ENCODE assay signal across 21 cellular contexts in genomic region chr5:133933169-133933509, GRCh38. TPM values are rescaled to one million over a fixed set of nuclear protein-coding genes. Genes with fewer than 3 reads are reported as not detected.
DNase-seq lines count a peak whose midpoint lies in the region; ATAC-seq and TF ChIP-seq lines count a peak whose summit lies in the region.
"Had no signal": no experiment of that assay in that cellular context is flagged by ENCODE, and none has a peak within 500 bp of the region (broad histone marks: within the 10 kb centered on the region; RNA-seq: fewer than 3 reads in every experiment).

No MANE protein-coding gene starts in this region.

- TF ChIP-seq CTCF in ascending aorta (IDR thresholded peaks at IDR 0.05) (no peak), nephron (IDR thresholded peaks at IDR 0.05; ENCODE audit: unreplicated experiment in 3 of 3) (no peak), psoas muscle (IDR thresholded peaks at IDR 0.05) (no peak)

- peaks cover 63 to 71% (median 71%) of the 10 kb centered on the region in 3 donors for H3K4me1 Mint-ChIP-seq in IgD-negative memory B cell
- H3K4me1 Mint-ChIP-seq in nephron: peaks cover 44% of the 10 kb centered on the region

- H3K27me3 ChIP-seq in BLaER1 treated with 17β-estradiol and CSF1 and Interleukin-3, amounts not matched to agents 10 nM and 100 nM: peaks cover 0 to 11% (median 0%) of the 10 kb centered on the region in 11 experiments; a peak in 3 of 22 replicates
- H3K27me3 ChIP-seq in ascending aorta (no peaks in the 10 kb centered on the region), psoas muscle (ENCODE audit: insufficient read depth in 3 of 3, low read length in 2 of 3) (no peaks in the 10 kb centered on the region)
- H3K27me3 ChIP-seq: heart right ventricle, suprapubic skin had no signal

- no peak for ATAC-seq in psoas muscle
- ATAC-seq in HG03521 (IDR thresholded peaks at IDR 0.05; ENCODE audit: unreplicated experiment): no peak

- peak overlapping the region; percentile 74 to 98 (median 91) for H3K4me2 ChIP-seq in BLaER1 treated with 17β-estradiol and CSF1 and Interleukin-3, amounts not matched to agents 10 nM and 100 nM

- peaks cover 81 to 100% (median 100%) of the 10 kb centered on the region in 10 experiments for H3K4me1 ChIP-seq in BLaER1 treated with 17β-estradiol and CSF1 and Interleukin-3, amounts not matched to agents 10 nM and 100 nM
- peaks cover 4 to 25% of the 10 kb centered on the region in 2 donors for H3K4me1 ChIP-seq in ascending aorta
- H3K4me1 ChIP-seq in psoas muscle: no peaks in the 10 kb centered on the region
- H3K4me1 ChIP-seq: HAP-1, prostate gland had no signal

- H3K36me3 Mint-ChIP-seq in IgD-negative memory B cell: no peaks in the 10 kb centered on the region
- H3K36me3 Mint-ChIP-seq in nephron (ENCODE audit: low read depth): no peaks in the 10 kb centered on the region

- intact Hi-C loops in ascending aorta (cut with DNase I) (no loop called here), psoas muscle (cut with DNase I) (no loop called here)

- H3K36me3 ChIP-seq in BLaER1 treated with 17β-estradiol and CSF1 and Interleukin-3, amounts not matched to agents 10 nM and 100 nM: no peaks in the 10 kb centered on the region
- H3K36me3 ChIP-seq in ascending aorta (no peaks in the 10 kb centered on the region), psoas muscle (ENCODE audit: insufficient read depth in 1 of 2, low read depth in 1 of 2) (no peaks in the 10 kb centered on the region)
- H3K36me3 ChIP-seq: HAP-1, heart right ventricle, neutrophil, prostate gland, suprapubic skin had no signal

- peaks cover 0 to 6% (median 0%) of the 10 kb centered on the region in 11 experiments; a peak in 4 of 22 replicates for H4K20me1 ChIP-seq in BLaER1 treated with 17β-estradiol and CSF1 and Interleukin-3, amounts not matched to agents 10 nM and 100 nM

- H3K4me3 Mint-ChIP-seq in IgD-negative memory B cell (peak overlapping the region; percentile 12 to 93 (median 74)), nephron (no peak overlapping the region)

- H3K9me3 ChIP-seq in BLaER1 treated with 17β-estradiol and CSF1 and Interleukin-3, amounts not matched to agents 10 nM and 100 nM (replicated peaks in 1 of 11): peaks cover 0 to 17% (median 6%) of the 10 kb centered on the region in 11 experiments; a peak in 12 of 22 replicates
- H3K9me3 ChIP-seq in ascending aorta (no peaks in the 10 kb centered on the region), psoas muscle (no peaks in the 10 kb centered on the region)
- H3K9me3 ChIP-seq: HAP-1, heart right ventricle, neutrophil, prostate gland, suprapubic skin had no signal

- peak overlapping the region in 6 of 10 experiments; percentile 8 to 47 (median 22); a peak in 7 of 20 replicates for H3K4me3 ChIP-seq in BLaER1 treated with 17β-estradiol and CSF1 and Interleukin-3, amounts not matched to agents 10 nM and 100 nM
- no peak overlapping the region for H3K4me3 ChIP-seq in ascending aorta
- H3K4me3 ChIP-seq in psoas muscle: no peak overlapping the region
- H3K4me3 ChIP-seq: HAP-1, heart right ventricle, lung, prostate gland, suprapubic skin had no signal

- H3K9ac ChIP-seq in BLaER1 treated with 17β-estradiol and CSF1 and Interleukin-3, amounts not matched to agents 10 nM and 100 nM: peak overlapping the region in 9 of 11 experiments; percentile 5 to 71 (median 60); a peak in 17 of 22 replicates

- H3K9me3 Mint-ChIP-seq in IgD-negative memory B cell (no peaks in the 10 kb centered on the region), nephron (no peaks in the 10 kb centered on the region)

- DNase-seq in ascending aorta (ENCODE audit: low spot score in 2 of 2) (no peak), NCI-H2029 (lab: John Stamatoyannopoulos, UW) (no peak), psoas muscle (no peak)
- DNase-seq: activated CD4-positive, alpha-beta T cell treated with anti-CD3 and anti-CD28 coated beads, Interleukin-2, amount 50 U/mL, for 48 hours; activated naive CD4-positive, alpha-beta T cell treated with Interleukin-2 at 50 U/mL for 16 hours; heart right ventricle; NCI-H1092 treated with DMSO at 0.1 percent for 48 hours; NCI-H2029 treated with DMSO at 0.1 percent for 48 hours; NCI-H345; stimulated activated CD8-positive, alpha-beta memory T cell treated with anti-CD3 and anti-CD28 coated beads, Interleukin-4, amount 100 ng/mL, for 48 hours had no signal

- H3K27me3 Mint-ChIP-seq in IgD-negative memory B cell: no peaks in the 10 kb centered on the region
- peaks cover 26% of the 10 kb centered on the region for H3K27me3 Mint-ChIP-seq in nephron (ENCODE audit: low read depth)

- H3K27ac ChIP-seq in BLaER1 treated with 17β-estradiol and CSF1 and Interleukin-3, amounts not matched to agents 10 nM and 100 nM: peak overlapping the region in 9 of 11 experiments; percentile 43 to 86 (median 72); a peak in 19 of 22 replicates
- H3K27ac ChIP-seq in ascending aorta (peak overlapping the region; percentile 62 to 71), psoas muscle (no peak overlapping the region)
- H3K27ac ChIP-seq: C4-2B, heart right ventricle, HL-60, neutrophil, prostate gland, suprapubic skin had no signal

- 64 to 92% (median 77%) methylated on average over 3 of the region's 3 CpGs for WGBS in psoas muscle, 3 donors

- H3K27ac Mint-ChIP-seq in IgD-negative memory B cell (peak overlapping the region; percentile 90 to 97 (median 93)), nephron (peak overlapping the region in 2 of 3 experiments; percentile 24 to 53)

RNA-seq across cellular contexts. Expression of gene C5orf15, which starts 35.3 kb away (rescaled TPM):
- polyA plus RNA-seq in IgD-negative memory B cell (25.5 TPM), psoas muscle (10 to 100 TPM; 13.2 to 29.8 (median 22.9) TPM)
- total RNA-seq in ascending aorta (177 TPM), psoas muscle (10 to 100 TPM; 12.7 to 16.0 (median 13.4) TPM)

Comparison
In these comparisons a context has a peak if more than half of its experiments do, and no peak if none do; other contexts are left out.
1. H3K4me3 ChIP-seq: peak in BLaER1 treated with 17β-estradiol and CSF1 and Interleukin-3, amounts not matched to agents 10 nM and 100 nM (6 of 10); none in ascending aorta (0 of 2) and psoas muscle (single experiment).
2. H3K4me3 Mint-ChIP-seq: peak in IgD-negative memory B cell (4 of 4); none in nephron (0 of 3).
3. RNA of gene C5orf15, which starts 35.3 kb away (total RNA-seq): 177 TPM in ascending aorta (single experiment); 12.7 to 16.0 TPM in psoas muscle; every median in the first group is over 10 times any median in the second.